Comparison of ENCODE assay signal across 12 cellular contexts in genomic region chr3:194084284-194084683, GRCh38. TPM values are rescaled to one million over a fixed set of nuclear protein-coding genes. Genes with fewer than 3 reads are reported as not detected.
DNase-seq lines count a peak whose midpoint lies in the region; ATAC-seq, FAIRE-seq and TF ChIP-seq lines count a peak whose summit lies in the region.
"Had no signal": no experiment of that assay in that cellular context is flagged by ENCODE, and none has a peak within 500 bp of the region (broad histone marks: within the 10 kb centered on the region; RNA-seq: fewer than 3 reads in every experiment).

No MANE protein-coding gene starts in this region.

- peaks cover 33% of the 10 kb centered on the region for H3F3A ChIP-seq in MM.1S (ENCODE audit: insufficient read depth, low read length)

- TF ChIP-seq POLR2A in upper lobe of left lung (IDR thresholded peaks at IDR 0.05): no peak

- no peaks in the 10 kb centered on the region for H3K36me3 ChIP-seq in DND-41 (ENCODE audit: insufficient read depth, low read length)
- no peaks in the 10 kb centered on the region for H3K36me3 ChIP-seq in MM.1S (replicated peaks; ENCODE audit: insufficient read depth, low read length)
- no peaks in the 10 kb centered on the region for H3K36me3 ChIP-seq in upper lobe of left lung
- no peaks in the 10 kb centered on the region for H3K36me3 ChIP-seq in small intestine (ENCODE audit: control insufficient read depth in 2 of 2, insufficient read depth in 2 of 2, low read length in 2 of 2)

- DNase-seq in DND-41 (no peak), GM19239 (ENCODE audit: insufficient read length, low spot score) (peak; percentile 58), MM.1S (peak; percentile 99), upper lobe of left lung (no peak), dermis blood vessel endothelial cell (no peak), small intestine (no peak), NCI-H2171 (lab: John Stamatoyannopoulos, UW) (no peak)
- DNase-seq: H9, posterior cingulate gyrus had no signal

- no peak for TF ChIP-seq CTCF in DND-41 (IDR thresholded peaks at IDR 0.05; ENCODE audit: borderline replicate concordance, extremely low read depth, low read length, poor library complexity, severe bottlenecking)
- no peak for TF ChIP-seq CTCF in MM.1S (IDR thresholded peaks at IDR 0.05; ENCODE audit: low read length)
- no peak for TF ChIP-seq CTCF in upper lobe of left lung (IDR thresholded peaks at IDR 0.05)

- H3K9ac ChIP-seq in DND-41 (ENCODE audit: low read depth, low read length) (no peak overlapping the region), MM.1S (ENCODE audit: low read length) (peak overlapping the region; percentile 73)

- H3K4me1 ChIP-seq in DND-41 (ENCODE audit: insufficient read depth, low read length) (no peaks in the 10 kb centered on the region), MM.1S (ENCODE audit: low read length) (peaks cover 53% of the 10 kb centered on the region), upper lobe of left lung (peaks cover 8 to 21% (median 16%) of the 10 kb centered on the region in 4 donors), small intestine (ENCODE audit: control insufficient read depth in 2 of 2, insufficient read depth in 1 of 2, low read depth in 1 of 2, low read length in 1 of 2) (peaks cover 2 to 3% of the 10 kb centered on the region in 2 donors)

- H2AFZ ChIP-seq in DND-41 (ENCODE audit: low read depth, low read length) (no peak overlapping the region), MM.1S (ENCODE audit: low read length) (no peak overlapping the region)

- H3K79me2 ChIP-seq in DND-41 (ENCODE audit: insufficient read depth, low read length) (no peaks in the 10 kb centered on the region), MM.1S (ENCODE audit: low read length) (no peaks in the 10 kb centered on the region)

- no peaks in the 10 kb centered on the region for H4K20me1 ChIP-seq in DND-41 (ENCODE audit: insufficient read depth, low read length)
- no peaks in the 10 kb centered on the region for H4K20me1 ChIP-seq in MM.1S (ENCODE audit: insufficient read depth, low read length)

- no peaks in the 10 kb centered on the region for H3K9me3 ChIP-seq in DND-41 (ENCODE audit: insufficient read depth, low read length, severe bottlenecking)
- no peaks in the 10 kb centered on the region for H3K9me3 ChIP-seq in MM.1S (replicated peaks; ENCODE audit: insufficient read depth, low read length)
- H3K9me3 ChIP-seq in upper lobe of left lung: no peaks in the 10 kb centered on the region
- no peaks in the 10 kb centered on the region for H3K9me3 ChIP-seq in small intestine (ENCODE audit: control insufficient read depth, low read depth)

- H3K9me2 ChIP-seq in MM.1S (replicated peaks; ENCODE audit: insufficient read depth, low read length): no peaks in the 10 kb centered on the region

- H3K4me2 ChIP-seq in DND-41 (ENCODE audit: insufficient read depth, low read length) (no peak overlapping the region), MM.1S (ENCODE audit: low read depth, low read length) (peak overlapping the region; percentile 63)

- H3K4me3 ChIP-seq in DND-41 (ENCODE audit: low read depth in 1 of 2, low read length in 2 of 2): no peak overlapping the region
- peak overlapping the region; percentile 38 for H3K4me3 ChIP-seq in MM.1S (ENCODE audit: low read length)
- no peak overlapping the region for H3K4me3 ChIP-seq in upper lobe of left lung
- no peak overlapping the region for H3K4me3 ChIP-seq in small intestine (ENCODE audit: low read depth in 1 of 2, low read length in 2 of 2)

- 0 out of 3 replicates have a peak, but pooled peaks have one; percentile 43 for ATAC-seq in DND-41 (ENCODE audit: insufficient read depth, low read depth)
- peak; percentile 98 for ATAC-seq in HG02852 (IDR thresholded peaks at IDR 0.05; ENCODE audit: unreplicated experiment)
- no peak for ATAC-seq in upper lobe of left lung (ENCODE audit: low FRiP score in 2 of 2)

- H3K27me3 ChIP-seq in DND-41 (ENCODE audit: insufficient read depth, low read length, poor library complexity) (peaks cover 40% of the 10 kb centered on the region), MM.1S (replicated peaks; ENCODE audit: insufficient read depth, low read length) (no peaks in the 10 kb centered on the region), upper lobe of left lung (no peaks in the 10 kb centered on the region), small intestine (ENCODE audit: control insufficient read depth in 2 of 2, insufficient read depth in 2 of 2, low read length in 2 of 2) (no peaks in the 10 kb centered on the region)

- no peak overlapping the region for H3K27ac ChIP-seq in DND-41 (ENCODE audit: low read length)
- peak overlapping the region; percentile 96 for H3K27ac ChIP-seq in MM.1S (ENCODE audit: low read length)
- no peak overlapping the region for H3K27ac ChIP-seq in upper lobe of left lung
- H3K27ac ChIP-seq in small intestine (ENCODE audit: low read depth in 1 of 2, low read length in 1 of 2): no peak overlapping the region
- H3K27ac ChIP-seq: epithelial cell of prostate had no signal

- peak; percentile 54 for FAIRE-seq in GM19239 (lab: Jason Lieb, UNC)
- FAIRE-seq in small intestine (lab: Jason Lieb, UNC): no peak
- FAIRE-seq: keratinocyte had no signal

- no peak for TF ChIP-seq EP300 in upper lobe of left lung (IDR thresholded peaks at IDR 0.05)

- WGBS in upper lobe of left lung, 2 donors: 79 to 82% methylated on average over 4 to 5 of the region's 5 CpGs
- WGBS in small intestine, 3 donors: 80 to 92% (median 82%) methylated on average over 5 of the region's 5 CpGs

RNA-seq across cellular contexts. Expression of gene HES1, which starts 51.7 kb away (rescaled TPM):
- 10 to 100 TPM; 12.6 to 43.4 (median 25.9) TPM for total RNA-seq in upper lobe of left lung
- total RNA-seq in dermis blood vessel endothelial cell: 45.8 and 91.0 TPM in 2 replicates
- 10 to 100 TPM; 12.3 to 38.1 (median 17.0) TPM for polyA plus RNA-seq in small intestine

Comparison
In these comparisons a context has a peak if more than half of its experiments do, and no peak if none do; other contexts are left out.
1. ATAC-seq: peak in DND-41 (single experiment) and HG02852 (single experiment); none in upper lobe of left lung (0 of 2).
2. DNase-seq: peak in GM19239 (single experiment) and MM.1S (single experiment); none in DND-41 (single experiment), upper lobe of left lung (0 of 2), dermis blood vessel endothelial cell (single experiment), small intestine (single experiment) and NCI-H2171 (single experiment).